In genomic region chr4:36244257-36245084, GRCh38 we compare ENCODE assay signal across 8 cellular contexts. TPM values are rescaled to one million over a fixed set of nuclear protein-coding genes. Genes with fewer than 3 reads are reported as not detected.
DNase-seq lines count a peak whose midpoint lies in the region; ATAC-seq and TF ChIP-seq lines count a peak whose summit lies in the region.

TSS of gene ARAP2 (minus strand) at chr4:36244514. CDS start at chr4:36229486, 15,028 bp downstream.

- no peaks in the 10 kb centered on the region for H3K27me3 ChIP-seq in BLaER1 treated with 17β-estradiol and CSF1 and Interleukin-3, amounts not matched to agents 10 nM and 100 nM
- H3K27me3 ChIP-seq in cardiac muscle cell (peaks cover 30% of the 10 kb centered on the region), upper lobe of left lung (no peaks in the 10 kb centered on the region)

- intact Hi-C loops in posterior vena cava (cut with DNase I), result no loop called here

- H3K4me3 ChIP-seq in BLaER1 treated with 17β-estradiol and CSF1 and Interleukin-3, amounts not matched to agents 10 nM and 100 nM, result peak within 1 kb of the TSS; percentile 74 to 97 (median 90)
- H3K4me3 ChIP-seq in cardiac muscle cell, result peak within 1 kb of the TSS; percentile 76
- peak within 1 kb of the TSS; percentile 51 to 87 (median 72) for H3K4me3 ChIP-seq in upper lobe of left lung

- TF ChIP-seq POLR2A in upper lobe of left lung (IDR thresholded peaks at IDR 0.05), result peak in 2 of 4 donors; percentile 51 to 79

- H3K4me2 ChIP-seq in BLaER1 treated with 17β-estradiol and CSF1 and Interleukin-3, amounts not matched to agents 10 nM and 100 nM, result peak within 1 kb of the TSS; percentile 78 to 97 (median 89)

- CTCF ChIA-PET in RWPE1 (lab: Yijun Ruan, JAX), result interaction anchor here (0.8 kb wide), 1 partner anchor 21 kb away, joined by 3 read pairs; no protein-coding TSS in a partner anchor

- peaks cover 0 to 30% (median 0%) of the 10 kb centered on the region in 11 experiments; a peak in 7 of 22 replicates for H4K20me1 ChIP-seq in BLaER1 treated with 17β-estradiol and CSF1 and Interleukin-3, amounts not matched to agents 10 nM and 100 nM

- peak within 1 kb of the TSS; percentile 95 to 99 (median 99) for H3K27ac ChIP-seq in BLaER1 treated with 17β-estradiol and CSF1 and Interleukin-3, amounts not matched to agents 10 nM and 100 nM
- H3K27ac ChIP-seq in RWPE1 (no peak within 1 kb of the TSS), cardiac muscle cell (no peak within 1 kb of the TSS), upper lobe of left lung (peak within 1 kb of the TSS; percentile 90 to 97 (median 94))

- peaks cover 0 to 11% (median 7%) of the 10 kb centered on the region in 11 experiments; a peak in 19 of 22 replicates for H3K9me3 ChIP-seq in BLaER1 treated with 17β-estradiol and CSF1 and Interleukin-3, amounts not matched to agents 10 nM and 100 nM (replicated peaks in 1 of 11)
- H3K9me3 ChIP-seq in cardiac muscle cell (ENCODE audit: low read depth), result no peaks in the 10 kb centered on the region
- H3K9me3 ChIP-seq in upper lobe of left lung, result no peaks in the 10 kb centered on the region

- peak; percentile 51 for DNase-seq in GM19238 (ENCODE audit: insufficient read length, low spot score)
- DNase-seq in RWPE1 (ENCODE audit: low spot score), result peak; percentile 86
- peak; percentile 81 for DNase-seq in activated naive CD4-positive, alpha-beta T cell treated with Interleukin-2 at 50 U/mL for 16 hours
- DNase-seq in cardiac muscle cell (ENCODE audit: low read depth in 1 of 2, low spot score in 1 of 2), result peak; percentile 12 to 73
- DNase-seq in posterior vena cava (ENCODE audit: low spot score), result peak; percentile 84
- DNase-seq in upper lobe of left lung, result peak; percentile 83 to 95

- TF ChIP-seq EP300 in upper lobe of left lung (IDR thresholded peaks at IDR 0.05), result no peak

- peak within 1 kb of the TSS; percentile 92 to 100 (median 98) for H3K9ac ChIP-seq in BLaER1 treated with 17β-estradiol and CSF1 and Interleukin-3, amounts not matched to agents 10 nM and 100 nM

- H3K4me1 ChIP-seq in BLaER1 treated with 17β-estradiol and CSF1 and Interleukin-3, amounts not matched to agents 10 nM and 100 nM, result peaks cover 23 to 36% (median 32%) of the 10 kb centered on the region in 10 experiments
- no peaks in the 10 kb centered on the region for H3K4me1 ChIP-seq in cardiac muscle cell (ENCODE audit: low read depth)
- peaks cover 5 to 25% (median 11%) of the 10 kb centered on the region in 4 donors for H3K4me1 ChIP-seq in upper lobe of left lung

- peaks cover 4 to 25% (median 14%) of the 10 kb centered on the region in 11 experiments; a peak in 19 of 22 replicates for H3K36me3 ChIP-seq in BLaER1 treated with 17β-estradiol and CSF1 and Interleukin-3, amounts not matched to agents 10 nM and 100 nM
- no peaks in the 10 kb centered on the region for H3K36me3 ChIP-seq in cardiac muscle cell
- no peaks in the 10 kb centered on the region for H3K36me3 ChIP-seq in upper lobe of left lung

- POLR2A ChIA-PET in RWPE1 (lab: Yijun Ruan, JAX; ENCODE audit: low non-redundant PET), result no interaction called here

- 3 to 9% methylated on average over 13 to 38 of the region's 81 CpGs for WGBS in upper lobe of left lung, 2 donors

- TF ChIP-seq CTCF in RWPE1 (conservative IDR thresholded peaks at IDR 0.05; ENCODE audit: low read depth), result no peak
- TF ChIP-seq CTCF in cardiac muscle cell (IDR thresholded peaks at IDR 0.05; ENCODE audit: low read depth, low read length), result no peak
- TF ChIP-seq CTCF in upper lobe of left lung (IDR thresholded peaks at IDR 0.05), result peak in 3 of 6 experiments; percentile 14 to 15 (median 14)

- ATAC-seq in HG03442 (IDR thresholded peaks at IDR 0.05; ENCODE audit: unreplicated experiment) (peak; percentile 64), upper lobe of left lung (ENCODE audit: low FRiP score in 2 of 2) (peak; percentile 87 to 88)

RNA-seq across cellular contexts. Expression of gene ARAP2, which starts in this region (rescaled TPM):
- 2.6 and 3.9 TPM in 2 replicates for total RNA-seq in cardiac muscle cell
- polyA plus RNA-seq in cardiac muscle cell, result 0.70 and 1.7 TPM in 2 replicates
- total RNA-seq in posterior vena cava, result 10 to 100 TPM; 10.1 to 12.8 TPM
- total RNA-seq in upper lobe of left lung, result 100 to 1,000 TPM in 3 of 6 donors, 10 to 100 TPM in 3; 35.6 to 270 (median 95.2) TPM

Comparison
In these comparisons a context has a peak if more than half of its experiments do, and no peak if none do; other contexts are left out.
1. H3K27ac ChIP-seq: peak in BLaER1 treated with 17β-estradiol and CSF1 and Interleukin-3, amounts not matched to agents 10 nM and 100 nM (11 of 11) and upper lobe of left lung (4 of 4); none in RWPE1 (single experiment) and cardiac muscle cell (single experiment).
2. Peak in every context shown above with its lines, with median percentiles within 50 percentile points of each other: H3K4me3 ChIP-seq and DNase-seq.